ENCODE assay signal across 23 cellular contexts in genomic region chr1:15013767-15014166, GRCh38.
"Had no signal": no experiment of that assay in that cellular context is flagged by ENCODE, and none has a peak within 500 bp of the region (broad histone marks: within the 10 kb centered on the region; RNA-seq: fewer than 3 reads in every experiment).

No MANE protein-coding gene starts in this region.

- H3K9me3 ChIP-seq: ovary, right lobe of liver, sigmoid colon, stomach, thoracic aorta, thyroid gland, upper lobe of left lung, uterus had no signal

- H2AFZ ChIP-seq: neural progenitor cell, parathyroid adenoma had no signal

- H3K27ac ChIP-seq: neural progenitor cell, ovary, parathyroid adenoma, psoas muscle, right lobe of liver, sigmoid colon, stomach, thoracic aorta, thyroid gland, tibial nerve, upper lobe of left lung, uterus had no signal

- H3K36me3 ChIP-seq: neural progenitor cell, ovary, right lobe of liver, sigmoid colon, stomach, thoracic aorta, thyroid gland, tibial nerve, upper lobe of left lung, uterus had no signal

- H3K4me3 ChIP-seq: neural progenitor cell, ovary, psoas muscle, right lobe of liver, sigmoid colon, stomach, thoracic aorta, thyroid gland, tibial nerve, upper lobe of left lung, uterus had no signal

- H3K4me2 ChIP-seq: neural progenitor cell had no signal

- FAIRE-seq: small intestine had no signal

- H3K27me3 ChIP-seq: neural progenitor cell, ovary, right lobe of liver, sigmoid colon, stomach, thyroid gland, tibial nerve, upper lobe of left lung, uterus had no signal

- H3K9ac ChIP-seq: neural progenitor cell, parathyroid adenoma had no signal

- H3K4me1 ChIP-seq: psoas muscle, right lobe of liver, uterus had no signal

- DNase-seq: naive thymus-derived CD4-positive, alpha-beta T cell; natural killer cell; occipital lobe; ovary; psoas muscle; right cardiac atrium; right lobe of liver; sigmoid colon; small intestine; stimulated activated CD4-positive, alpha-beta T cell treated with anti-CD3 and anti-CD28 coated beads, Interleukin-12 subunit alpha, Interleukin-12 subunit beta, amount 100 ng/mL, for 4 hours; stimulated activated CD4-positive, alpha-beta T cell treated with anti-CD3 and anti-CD28 coated beads, Interleukin-1b, Interleukin-23, amount 100 ng/mL, for 48 hours; stimulated activated CD4-positive, alpha-beta T cell treated with anti-CD3 and anti-CD28 coated beads, Interleukin-4, amount 100 ng/mL, for 1 hour; stimulated activated naive B cell treated with anti-CD40 and anti-IgM and Interleukin-4, amounts not matched to agents 10 μg/mL and 1 μg/mL and 100 μg/mL, for 72 hours; stimulated activated naive CD4-positive, alpha-beta T cell treated with Interleukin-2 at 50 U/mL for 16 hours; stomach; thyroid gland; trophoblast cell; upper lobe of left lung; uterus had no signal
